In the genomic region with DNA sequence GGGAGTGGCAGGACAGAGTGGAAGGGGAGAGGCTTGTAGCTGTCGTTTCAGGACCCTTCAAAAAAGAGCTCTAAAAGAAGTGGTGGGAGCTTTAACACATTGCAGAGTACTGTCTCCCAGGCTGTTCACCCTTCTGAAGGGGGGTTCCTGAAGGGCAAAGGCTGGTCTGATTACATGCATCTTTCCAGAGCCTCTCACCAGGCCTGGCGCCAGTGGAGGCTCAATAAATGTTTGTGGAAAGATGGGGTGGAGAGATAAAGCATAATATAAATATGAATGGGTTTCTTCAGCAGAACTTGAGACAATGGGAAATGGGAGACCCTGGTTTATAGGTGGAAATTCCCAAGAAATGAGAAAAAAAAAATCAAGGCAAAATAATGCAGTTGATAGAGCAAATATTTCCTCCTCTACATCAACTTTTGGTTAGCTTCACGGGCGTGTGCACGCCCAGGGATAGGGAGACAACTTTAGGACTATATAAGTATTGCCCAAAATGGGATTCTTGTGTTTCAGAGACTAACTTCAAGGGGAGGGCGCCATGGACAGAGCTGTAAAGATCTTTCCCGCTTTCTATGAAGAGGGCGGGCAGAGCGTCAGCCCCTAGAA, we compare ENCODE assay signal across 1 cellular context.
TF ChIP-seq lines count a peak whose summit lies in the region.

No MANE protein-coding gene starts in this region.

TF ChIP-seq in A549, 52 proteins besides CTCF, POLR2A, EP300 and RAD21:
- TF ChIP-seq, protein P1, sequence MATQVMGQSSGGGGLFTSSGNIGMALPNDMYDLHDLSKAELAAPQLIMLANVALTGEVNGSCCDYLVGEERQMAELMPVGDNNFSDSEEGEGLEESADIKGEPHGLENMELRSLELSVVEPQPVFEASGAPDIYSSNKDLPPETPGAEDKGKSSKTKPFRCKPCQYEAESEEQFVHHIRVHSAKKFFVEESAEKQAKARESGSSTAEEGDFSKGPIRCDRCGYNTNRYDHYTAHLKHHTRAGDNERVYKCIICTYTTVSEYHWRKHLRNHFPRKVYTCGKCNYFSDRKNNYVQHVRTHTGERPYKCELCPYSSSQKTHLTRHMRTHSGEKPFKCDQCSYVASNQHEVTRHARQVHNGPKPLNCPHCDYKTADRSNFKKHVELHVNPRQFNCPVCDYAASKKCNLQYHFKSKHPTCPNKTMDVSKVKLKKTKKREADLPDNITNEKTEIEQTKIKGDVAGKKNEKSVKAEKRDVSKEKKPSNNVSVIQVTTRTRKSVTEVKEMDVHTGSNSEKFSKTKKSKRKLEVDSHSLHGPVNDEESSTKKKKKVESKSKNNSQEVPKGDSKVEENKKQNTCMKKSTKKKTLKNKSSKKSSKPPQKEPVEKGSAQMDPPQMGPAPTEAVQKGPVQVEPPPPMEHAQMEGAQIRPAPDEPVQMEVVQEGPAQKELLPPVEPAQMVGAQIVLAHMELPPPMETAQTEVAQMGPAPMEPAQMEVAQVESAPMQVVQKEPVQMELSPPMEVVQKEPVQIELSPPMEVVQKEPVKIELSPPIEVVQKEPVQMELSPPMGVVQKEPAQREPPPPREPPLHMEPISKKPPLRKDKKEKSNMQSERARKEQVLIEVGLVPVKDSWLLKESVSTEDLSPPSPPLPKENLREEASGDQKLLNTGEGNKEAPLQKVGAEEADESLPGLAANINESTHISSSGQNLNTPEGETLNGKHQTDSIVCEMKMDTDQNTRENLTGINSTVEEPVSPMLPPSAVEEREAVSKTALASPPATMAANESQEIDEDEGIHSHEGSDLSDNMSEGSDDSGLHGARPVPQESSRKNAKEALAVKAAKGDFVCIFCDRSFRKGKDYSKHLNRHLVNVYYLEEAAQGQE (IDR thresholded peaks at IDR 0.05): no peak
- TF ChIP-seq HOXB5 (CRISPR knock-in tag; IDR thresholded peaks at IDR 0.05): 0 out of 2 replicates have a peak, but pooled peaks have one; percentile 33
- no peak for TF ChIP-seq TFCP2L1 (CRISPR knock-in tag; IDR thresholded peaks at IDR 0.05)
- TF ChIP-seq HOXB13 (CRISPR knock-in tag; IDR thresholded peaks at IDR 0.05; ENCODE audit: low read depth): peak; percentile 72; the same call in 1 of the 2 replicates
- no peak for TF ChIP-seq KDM5A (IDR thresholded peaks at IDR 0.05)
- no peak for TF ChIP-seq EHF (CRISPR knock-in tag; IDR thresholded peaks at IDR 0.05)
- TF ChIP-seq, protein P2, sequence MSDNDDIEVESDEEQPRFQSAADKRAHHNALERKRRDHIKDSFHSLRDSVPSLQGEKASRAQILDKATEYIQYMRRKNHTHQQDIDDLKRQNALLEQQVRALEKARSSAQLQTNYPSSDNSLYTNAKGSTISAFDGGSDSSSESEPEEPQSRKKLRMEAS (IDR thresholded peaks at IDR 0.05): peak; percentile 97
- no peak for TF ChIP-seq CHD4 (IDR thresholded peaks at IDR 0.05; ENCODE audit: borderline replicate concordance)
- no peak for TF ChIP-seq PHF8 (IDR thresholded peaks at IDR 0.05; ENCODE audit: borderline replicate concordance, low read depth)
- peak; percentile 99 for TF ChIP-seq E2F6 (IDR thresholded peaks at IDR 0.05; ENCODE audit: borderline replicate concordance, low read depth)
